2 cellular contexts compared by ENCODE assay signal in genomic region chr20:50548396-50548795, GRCh38.
TF ChIP-seq lines count a peak whose summit lies in the region.

No MANE protein-coding gene starts in this region.

TF ChIP-seq in GM23338, 12 proteins besides CTCF, POLR2A, EP300 and RAD21:
- no peak for TF ChIP-seq ZNF462 (CRISPR knock-in tag; IDR thresholded peaks at IDR 0.05)
- TF ChIP-seq POLR2AphosphoS5 (IDR thresholded peaks at IDR 0.05; ENCODE audit: low read depth) = no peak
- TF ChIP-seq ZNF331 (CRISPR knock-in tag; IDR thresholded peaks at IDR 0.05; ENCODE audit: low read depth) = no peak
- TF ChIP-seq EZH2phosphoT487 (IDR thresholded peaks at IDR 0.05; ENCODE audit: unreplicated experiment) = no peak
- no peak for TF ChIP-seq REST (IDR thresholded peaks at IDR 0.05; ENCODE audit: unreplicated experiment)
- no peak for TF ChIP-seq CREB1 (CRISPR knock-in tag; IDR thresholded peaks at IDR 0.05; ENCODE audit: low read depth)
- TF ChIP-seq ETS1 (IDR thresholded peaks at IDR 0.05) = no peak
- TF ChIP-seq NANOG (IDR thresholded peaks at IDR 0.05; ENCODE audit: borderline replicate concordance) = no peak
- no peak for TF ChIP-seq ZNF114 (CRISPR knock-in tag; IDR thresholded peaks at IDR 0.05)

TF ChIP-seq in GM12878, 131 proteins besides CTCF, POLR2A, EP300 and RAD21:
- TF ChIP-seq ZBTB40 (IDR thresholded peaks at IDR 0.05; ENCODE audit: borderline replicate concordance) (no peak), CBX5 (IDR thresholded peaks at IDR 0.05; ENCODE audit: low read depth) (no peak), SP1 (IDR thresholded peaks at IDR 0.05; ENCODE audit: low read depth, low read length) (no peak), HDAC6 (IDR thresholded peaks at IDR 0.05; ENCODE audit: unreplicated experiment) (no peak), PAX8 (IDR thresholded peaks at IDR 0.05) (no peak), USF2 (IDR thresholded peaks at IDR 0.05; ENCODE audit: borderline replicate concordance, low read depth, low read length) (no peak), ZNF622 (IDR thresholded peaks at IDR 0.05) (no peak), SREBF1 (IDR thresholded peaks at IDR 0.05; ENCODE audit: low read length) (no peak), E4F1 (IDR thresholded peaks at IDR 0.05; ENCODE audit: borderline replicate concordance, partially characterized antibody) (no peak), JUND (IDR thresholded peaks at IDR 0.05; ENCODE audit: low read depth, low read length) (no peak), FOXK2 (IDR thresholded peaks at IDR 0.05) (no peak), FOS (IDR thresholded peaks at IDR 0.05; ENCODE audit: borderline replicate concordance, extremely low read depth, insufficient read length) (no peak), GATAD2B (conservative IDR thresholded peaks at IDR 0.05; ENCODE audit: low read depth) (no peak), ZBTB33 (IDR thresholded peaks at IDR 0.05) (no peak)
